In the genomic region with DNA sequence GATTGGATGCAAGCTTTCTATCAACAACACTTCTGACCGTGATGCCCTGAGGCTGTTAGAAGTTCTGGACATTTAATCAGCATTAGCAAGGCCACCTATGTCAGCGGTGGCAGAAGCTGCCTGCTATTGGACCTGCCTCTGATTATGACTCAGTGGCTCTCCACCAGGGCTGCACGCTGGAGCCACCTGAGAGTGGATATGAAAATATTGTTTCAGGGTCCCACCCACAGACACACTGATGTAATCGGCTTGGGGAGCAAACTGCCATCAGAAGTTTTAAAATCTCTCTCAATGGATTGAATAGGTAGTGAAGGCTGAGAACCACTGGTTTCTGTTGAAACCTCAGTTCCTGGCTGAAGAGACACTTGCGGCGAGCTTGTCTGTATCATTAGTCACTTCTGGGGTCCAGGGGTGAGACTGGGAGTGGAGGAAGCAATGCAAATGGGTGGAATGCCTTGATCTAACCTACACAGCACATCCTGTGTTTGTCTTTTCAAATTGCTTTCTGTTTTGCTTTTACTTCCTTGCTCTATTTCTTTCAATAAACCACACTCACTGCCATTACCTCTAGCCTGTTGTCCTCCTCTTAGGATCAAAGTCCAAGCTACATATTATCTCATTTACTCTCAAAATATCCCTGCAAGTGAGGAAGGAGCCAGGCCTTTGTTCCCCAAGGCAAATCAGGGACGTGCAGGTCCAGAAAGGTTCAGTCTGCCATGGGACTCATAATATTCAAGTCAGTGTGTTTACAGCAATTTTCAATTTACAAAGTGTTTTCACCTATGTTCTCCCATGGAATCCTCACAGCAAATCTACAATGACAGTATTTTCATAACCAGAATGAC, we compare ENCODE assay signal across 8 cellular contexts. TPM values are rescaled to one million over a fixed set of nuclear protein-coding genes. Genes with fewer than 3 reads are reported as not detected.
DNase-seq lines count a peak whose midpoint lies in the region; ATAC-seq and TF ChIP-seq lines count a peak whose summit lies in the region.

No MANE protein-coding gene starts in this region.

- H3F3A ChIP-seq in Loucy (ENCODE audit: low read depth), result no peaks in the 10 kb centered on the region

- H3K9me3 Mint-ChIP-seq in Caco-2 (ENCODE audit: unreplicated experiment), result no peaks in the 10 kb centered on the region
- peaks cover 1% of the 10 kb centered on the region for H3K9me3 Mint-ChIP-seq in natural killer cell treated with Interleukin-12 subunit alpha and Interleukin-12 subunit beta and Interleukin-15 and Interleukin-18, amount 100 ng/mL, for 72 hours

- no peak overlapping the region for H3K27ac ChIP-seq in osteoblast (ENCODE audit: low read depth, low read length)

- DNase-seq in Caco-2 (peak; percentile 39 to 74), osteoblast (ENCODE audit: insufficient read length, low spot score, missing footprints) (no peak), NCI-H226 (no peak), ecto neural progenitor cell (ENCODE audit: low spot score) (no peak)
- peak; percentile 71 for DNase-seq in activated naive CD4-positive, alpha-beta T cell treated with Interleukin-2 at 50 U/mL for 16 hours
- DNase-seq in natural killer cell treated with Interleukin-12 subunit alpha and Interleukin-12 subunit beta and Interleukin-15 and Interleukin-18, amount 100 ng/mL, for 72 hours (ENCODE audit: low spot score), result peak; percentile 78

- H4K20me1 ChIP-seq in Loucy (ENCODE audit: insufficient read depth, low read length, poor library complexity, severe bottlenecking) (no peaks in the 10 kb centered on the region), osteoblast (ENCODE audit: insufficient read depth, low read length) (no peaks in the 10 kb centered on the region)

- peaks cover 5% of the 10 kb centered on the region for H3K36me3 Mint-ChIP-seq in Caco-2 (ENCODE audit: insufficient read depth, unreplicated experiment)
- H3K36me3 Mint-ChIP-seq in natural killer cell treated with Interleukin-12 subunit alpha and Interleukin-12 subunit beta and Interleukin-15 and Interleukin-18, amount 100 ng/mL, for 72 hours, result peaks cover 1% of the 10 kb centered on the region

- no TSS peak for BruUV-seq in Caco-2 (replicated peaks; lab: Mats Ljungman, UMichigan)

- peaks cover 6% of the 10 kb centered on the region for H3K4me1 Mint-ChIP-seq in Caco-2 (ENCODE audit: low read depth, unreplicated experiment)
- H3K4me1 Mint-ChIP-seq in natural killer cell treated with Interleukin-12 subunit alpha and Interleukin-12 subunit beta and Interleukin-15 and Interleukin-18, amount 100 ng/mL, for 72 hours (ENCODE audit: low read depth in 2 of 2), result peaks cover 38 to 50% of the 10 kb centered on the region in 2 donors

- no peaks in the 10 kb centered on the region for H3K9me3 ChIP-seq in Caco-2
- no peaks in the 10 kb centered on the region for H3K9me3 ChIP-seq in Loucy (ENCODE audit: insufficient read depth, low read depth, low read length)
- no peaks in the 10 kb centered on the region for H3K9me3 ChIP-seq in osteoblast (ENCODE audit: low read depth, low read length)

- H3K79me2 ChIP-seq in Loucy (ENCODE audit: insufficient read depth, low read length) (no peaks in the 10 kb centered on the region), osteoblast (ENCODE audit: insufficient read depth, low read length) (no peaks in the 10 kb centered on the region)

- H3K36me3 ChIP-seq in Caco-2 (ENCODE audit: control insufficient read depth, insufficient read depth, low read length) (no peaks in the 10 kb centered on the region), Loucy (ENCODE audit: insufficient read depth, low read length) (no peaks in the 10 kb centered on the region), osteoblast (ENCODE audit: insufficient read depth, low read length) (no peaks in the 10 kb centered on the region)

- no peaks in the 10 kb centered on the region for H3K27me3 Mint-ChIP-seq in Caco-2 (ENCODE audit: insufficient read depth, unreplicated experiment)
- H3K27me3 Mint-ChIP-seq in natural killer cell treated with Interleukin-12 subunit alpha and Interleukin-12 subunit beta and Interleukin-15 and Interleukin-18, amount 100 ng/mL, for 72 hours, result peaks cover 4 to 18% of the 10 kb centered on the region in 2 donors

- H3K4me3 ChIP-seq in Caco-2 (ENCODE audit: low read depth, low read length), result no peak overlapping the region
- no peak overlapping the region for H3K4me3 ChIP-seq in Loucy (ENCODE audit: low read length, poor library complexity, severe bottlenecking)
- H3K4me3 ChIP-seq in osteoblast (ENCODE audit: insufficient read depth, low read length), result no peak overlapping the region

- H3K4me2 ChIP-seq in Loucy (ENCODE audit: low read depth, low read length, poor library complexity, severe bottlenecking) (peak overlapping the region; percentile 32), osteoblast (ENCODE audit: insufficient read depth, low read length) (no peak overlapping the region)

- no peaks in the 10 kb centered on the region for H3K27me3 ChIP-seq in Caco-2 (replicated peaks; ENCODE audit: control insufficient read depth, insufficient read depth, low read length)
- H3K27me3 ChIP-seq in Loucy (ENCODE audit: insufficient read depth, low read length, poor library complexity, severe bottlenecking), result no peaks in the 10 kb centered on the region
- peaks cover 41% of the 10 kb centered on the region for H3K27me3 ChIP-seq in osteoblast (ENCODE audit: insufficient read depth, low read length)

- intact Hi-C loops in Caco-2 (cut with micrococcal nuclease; ENCODE audit: unreplicated experiment), result loop anchor here (1.0 kb wide), 1 partner anchor 13 kb away; no protein-coding TSS in a partner anchor

- POLR2A ChIA-PET in Caco-2 (lab: Charles Lee), result interaction anchor here (0.7 to 0.8 kb wide), 2 partner anchors 57 to 65 kb away, joined by 3 to 4 read pairs; no protein-coding TSS in a partner anchor

- no peak overlapping the region for H3K9ac ChIP-seq in Loucy (ENCODE audit: low read depth, low read length, poor library complexity, severe bottlenecking)

- H3K4me3 Mint-ChIP-seq in Caco-2 (ENCODE audit: unreplicated experiment), result peak overlapping the region; percentile 51
- H3K4me3 Mint-ChIP-seq in natural killer cell treated with Interleukin-12 subunit alpha and Interleukin-12 subunit beta and Interleukin-15 and Interleukin-18, amount 100 ng/mL, for 72 hours, result peak overlapping the region; percentile 47

- H3K9me2 ChIP-seq in Loucy (replicated peaks; ENCODE audit: low read depth, low read length), result no peaks in the 10 kb centered on the region

- H2AFZ ChIP-seq in Loucy (ENCODE audit: low read length) (peak overlapping the region; percentile 89; the same call in 1 of the 2 replicates), osteoblast (ENCODE audit: low read length) (no peak overlapping the region)

- peak overlapping the region; percentile 67 for H3K27ac Mint-ChIP-seq in Caco-2 (ENCODE audit: unreplicated experiment)
- peak overlapping the region; percentile 61 to 76 for H3K27ac Mint-ChIP-seq in natural killer cell treated with Interleukin-12 subunit alpha and Interleukin-12 subunit beta and Interleukin-15 and Interleukin-18, amount 100 ng/mL, for 72 hours

- CTCF ChIA-PET in Caco-2 (lab: Charles Lee), result no interaction called here

- peak; percentile 97 for ATAC-seq in GM21576 (IDR thresholded peaks at IDR 0.05; ENCODE audit: unreplicated experiment)
- peak; percentile 94 to 96 for ATAC-seq in natural killer cell treated with Interleukin-12 subunit alpha and Interleukin-12 subunit beta and Interleukin-15 and Interleukin-18, amount 100 ng/mL, for 72 hours

- peaks cover 32% of the 10 kb centered on the region for H3K4me1 ChIP-seq in Caco-2
- H3K4me1 ChIP-seq in Loucy (ENCODE audit: insufficient read depth, low read length, poor library complexity, severe bottlenecking), result peaks cover 10% of the 10 kb centered on the region
- H3K4me1 ChIP-seq in osteoblast (ENCODE audit: insufficient read depth, low read length), result no peaks in the 10 kb centered on the region

- no peak for TF ChIP-seq CTCF in Caco-2 (IDR thresholded peaks at IDR 0.05; ENCODE audit: insufficient read depth in 1 of 2, low read depth in 1 of 2, low read length in 1 of 2, severe bottlenecking in 1 of 2, unreplicated experiment in 1 of 2)
- no peak for TF ChIP-seq CTCF in Loucy (conservative IDR thresholded peaks at IDR 0.05; ENCODE audit: low read length)
- TF ChIP-seq CTCF in osteoblast (IDR thresholded peaks at IDR 0.05; ENCODE audit: extremely low read depth, low read depth, low read length), result no peak

RNA-seq across cellular contexts. Expression of gene CLIC5, which starts 4.2 kb away (rescaled TPM):
- 15.1 and 15.6 TPM in 2 replicates for total RNA-seq in Caco-2 (2022)
- 1 to 10 TPM in 1 of 2 donors, under 1 TPM in 1; 0.38 to 3.8 TPM for total RNA-seq in natural killer cell treated with Interleukin-12 subunit alpha and Interleukin-12 subunit beta and Interleukin-15 and Interleukin-18, amount 100 ng/mL, for 72 hours
- total RNA-seq in osteoblast, result not detected in 2 replicates

Comparison
In these comparisons a context has a peak if more than half of its experiments do, and no peak if none do; other contexts are left out.
1. DNase-seq: peak in Caco-2 (2 of 2), activated naive CD4-positive, alpha-beta T cell treated with Interleukin-2 at 50 U/mL for 16 hours (single experiment) and natural killer cell treated with Interleukin-12 subunit alpha and Interleukin-12 subunit beta and Interleukin-15 and Interleukin-18, amount 100 ng/mL, for 72 hours (single experiment); none in osteoblast (single experiment), NCI-H226 (single experiment) and ecto neural progenitor cell (single experiment).